ENCODE assay signal across 23 cellular contexts in genomic region chrX:30961387-30961786, GRCh38.
DNase-seq lines count a peak whose midpoint lies in the region; ATAC-seq, FAIRE-seq and TF ChIP-seq lines count a peak whose summit lies in the region.
"Had no signal": no experiment of that assay in that cellular context is flagged by ENCODE, and none has a peak within 500 bp of the region (broad histone marks: within the 10 kb centered on the region; RNA-seq: fewer than 3 reads in every experiment).

No MANE protein-coding gene starts in this region.

- DNase-seq in astrocyte (ENCODE audit: low read depth) (no peak), left lobe of liver (ENCODE audit: low spot score) (no peak), DMS79 (lab: John Stamatoyannopoulos, UW) (no peak)
- no peak for DNase-seq in activated T-cell treated with anti-CD3 and anti-CD28 coated beads, Interleukin-2, amount 50 U/mL, for 4 hours
- DNase-seq: BE2C; C1 segment of cervical spinal cord; CD4-positive, alpha-beta memory T cell; CD4-positive, CD25-positive, alpha-beta regulatory T cell; CD8-positive, alpha-beta memory T cell; COR-L47; DMS 273 treated with DMSO at 0.1 percent for 48 hours; DND-41; EL; GDM1 had no signal

- H3K9me3 Mint-ChIP-seq in astrocyte (ENCODE audit: unreplicated experiment): no peaks in the 10 kb centered on the region
- H3K9me3 Mint-ChIP-seq in activated T-cell treated with anti-CD3 and anti-CD28 coated beads, Interleukin-2, amount 50 U/mL, for 4 hours: no peaks in the 10 kb centered on the region
- H3K9me3 Mint-ChIP-seq: CD4-positive, alpha-beta memory T cell; CD4-positive, CD25-positive, alpha-beta regulatory T cell; CD8-positive, alpha-beta memory T cell had no signal

- H3K36me3 ChIP-seq in astrocyte (ENCODE audit: insufficient read depth, low read length) (no peaks in the 10 kb centered on the region), liver (ENCODE audit: control insufficient read depth in 4 of 4, insufficient read depth in 3 of 4, low read depth in 1 of 4, low read length in 3 of 4) (no peaks in the 10 kb centered on the region)
- H3K36me3 ChIP-seq: BE2C, BLaER1 had no signal

- H3K4me1 ChIP-seq in astrocyte (ENCODE audit: insufficient read depth, low read length) (peaks cover 2% of the 10 kb centered on the region), liver (ENCODE audit: control insufficient read depth in 4 of 4, insufficient read depth in 4 of 4, low read length in 3 of 4) (peaks cover 3 to 5% (median 4%) of the 10 kb centered on the region in 4 donors)
- H3K4me1 ChIP-seq: A549, BE2C, BLaER1 had no signal

- H3K27me3 ChIP-seq in astrocyte (ENCODE audit: insufficient read depth, low read length): no peaks in the 10 kb centered on the region
- H3K27me3 ChIP-seq in liver (ENCODE audit: control insufficient read depth in 4 of 4, insufficient read depth in 4 of 4, low read length in 3 of 4): no peaks in the 10 kb centered on the region
- H3K27me3 ChIP-seq: BE2C, BLaER1 had no signal

- no peak overlapping the region for H3K4me2 ChIP-seq in astrocyte (ENCODE audit: low read length)
- H3K4me2 ChIP-seq: A549, BLaER1 had no signal

- H3K36me3 Mint-ChIP-seq in astrocyte (ENCODE audit: low read depth, unreplicated experiment): no peaks in the 10 kb centered on the region
- no peaks in the 10 kb centered on the region for H3K36me3 Mint-ChIP-seq in activated T-cell treated with anti-CD3 and anti-CD28 coated beads, Interleukin-2, amount 50 U/mL, for 4 hours (ENCODE audit: insufficient read depth)
- H3K36me3 Mint-ChIP-seq: CD14-positive monocyte; CD4-positive, alpha-beta memory T cell; CD4-positive, CD25-positive, alpha-beta regulatory T cell; CD8-positive, alpha-beta memory T cell had no signal

- TF ChIP-seq CTCF in astrocyte (IDR thresholded peaks at IDR 0.05; ENCODE audit: insufficient read depth, low read depth, low read length): no peak
- TF ChIP-seq CTCF in liver (IDR thresholded peaks at IDR 0.05; ENCODE audit: low read depth, low read length, missing input control): no peak

- no peaks in the 10 kb centered on the region for H3K79me2 ChIP-seq in astrocyte (ENCODE audit: insufficient read depth, low read length)

- H3K9ac ChIP-seq in astrocyte (ENCODE audit: low read length) (no peak overlapping the region), liver (ENCODE audit: low read depth in 1 of 2, low read length in 2 of 2) (no peak overlapping the region)
- H3K9ac ChIP-seq: BLaER1 had no signal

- peak in 1 of 2 donors; percentile 11 for TF ChIP-seq RAD21 in liver (IDR thresholded peaks at IDR 0.05)

- H3K27ac Mint-ChIP-seq in astrocyte (ENCODE audit: unreplicated experiment): no peak overlapping the region
- H3K27ac Mint-ChIP-seq: CD14-positive monocyte; CD4-positive, alpha-beta memory T cell; CD4-positive, CD25-positive, alpha-beta regulatory T cell; CD8-positive, alpha-beta memory T cell had no signal

- H3K4me1 Mint-ChIP-seq in astrocyte (ENCODE audit: low read depth, unreplicated experiment): peaks cover 5% of the 10 kb centered on the region
- no peaks in the 10 kb centered on the region for H3K4me1 Mint-ChIP-seq in activated T-cell treated with anti-CD3 and anti-CD28 coated beads, Interleukin-2, amount 50 U/mL, for 4 hours (ENCODE audit: low read depth)
- H3K4me1 Mint-ChIP-seq: CD4-positive, alpha-beta memory T cell; CD4-positive, CD25-positive, alpha-beta regulatory T cell; CD8-positive, alpha-beta memory T cell had no signal

- H3K27ac ChIP-seq in astrocyte (ENCODE audit: low read depth, low read length): no peak overlapping the region
- H3K27ac ChIP-seq in liver (ENCODE audit: low read depth in 1 of 2, low read length in 2 of 2): no peak overlapping the region
- H3K27ac ChIP-seq: 22Rv1, A549, BLaER1 had no signal

- no peak overlapping the region for H3K4me3 ChIP-seq in astrocyte (ENCODE audit: insufficient read depth, low read depth, low read length)
- no peak overlapping the region for H3K4me3 ChIP-seq in liver (ENCODE audit: low read depth in 1 of 3, low read length in 3 of 3)
- H3K4me3 ChIP-seq: A549, BLaER1, GM12878 had no signal

- H3K27me3 Mint-ChIP-seq in astrocyte (ENCODE audit: low read depth, unreplicated experiment): peaks cover 2% of the 10 kb centered on the region
- no peaks in the 10 kb centered on the region for H3K27me3 Mint-ChIP-seq in activated T-cell treated with anti-CD3 and anti-CD28 coated beads, Interleukin-2, amount 50 U/mL, for 4 hours (ENCODE audit: low read depth)

- H3K9me3 ChIP-seq in astrocyte (ENCODE audit: insufficient read depth, low read depth, low read length) (no peaks in the 10 kb centered on the region), liver (ENCODE audit: control insufficient read depth in 4 of 4, low read length in 3 of 4) (no peaks in the 10 kb centered on the region)
- H3K9me3 ChIP-seq: A549, BE2C, BLaER1 had no signal

- H2AFZ ChIP-seq in astrocyte (ENCODE audit: low read depth, low read length): no peak overlapping the region

- H4K20me1 ChIP-seq in astrocyte (ENCODE audit: insufficient read depth, low read length): no peaks in the 10 kb centered on the region
- H4K20me1 ChIP-seq: BLaER1 had no signal

- peak; percentile 91 for ATAC-seq in left lobe of liver
- ATAC-seq in GM21447 (IDR thresholded peaks at IDR 0.05; ENCODE audit: unreplicated experiment): no peak
- ATAC-seq in activated T-cell treated with anti-CD3 and anti-CD28 coated beads, Interleukin-2, amount 50 U/mL, for 4 hours: no peak
- ATAC-seq: A549, GM12878 had no signal

- H3K4me3 Mint-ChIP-seq in astrocyte (ENCODE audit: unreplicated experiment): no peak overlapping the region
- H3K4me3 Mint-ChIP-seq in activated T-cell treated with anti-CD3 and anti-CD28 coated beads, Interleukin-2, amount 50 U/mL, for 4 hours: no peak overlapping the region
- H3K4me3 Mint-ChIP-seq: CD14-positive monocyte; CD4-positive, alpha-beta memory T cell; CD4-positive, CD25-positive, alpha-beta regulatory T cell; CD8-positive, alpha-beta memory T cell had no signal

- FAIRE-seq in astrocyte (lab: Jason Lieb, UNC): peak; percentile 73
- FAIRE-seq: GM12878, GM12892, GM18507 had no signal

TF ChIP-seq in liver, 16 proteins besides CTCF, POLR2A, EP300 and RAD21:
- peak in 1 of 2 donors; percentile 50 for TF ChIP-seq RXRA (IDR thresholded peaks at IDR 0.05)
- peak; percentile 38 for TF ChIP-seq ZBTB33 (IDR thresholded peaks at IDR 0.05)
- no peak for TF ChIP-seq REST (IDR thresholded peaks at IDR 0.05)
- no peak for TF ChIP-seq TAF1 (conservative IDR thresholded peaks at IDR 0.05)
- peak in 1 of 2 donors; percentile 44 for TF ChIP-seq HNF4A (conservative IDR thresholded peaks at IDR 0.05)
